Comparison of ENCODE assay signal across 8 cellular contexts in the genomic region with DNA sequence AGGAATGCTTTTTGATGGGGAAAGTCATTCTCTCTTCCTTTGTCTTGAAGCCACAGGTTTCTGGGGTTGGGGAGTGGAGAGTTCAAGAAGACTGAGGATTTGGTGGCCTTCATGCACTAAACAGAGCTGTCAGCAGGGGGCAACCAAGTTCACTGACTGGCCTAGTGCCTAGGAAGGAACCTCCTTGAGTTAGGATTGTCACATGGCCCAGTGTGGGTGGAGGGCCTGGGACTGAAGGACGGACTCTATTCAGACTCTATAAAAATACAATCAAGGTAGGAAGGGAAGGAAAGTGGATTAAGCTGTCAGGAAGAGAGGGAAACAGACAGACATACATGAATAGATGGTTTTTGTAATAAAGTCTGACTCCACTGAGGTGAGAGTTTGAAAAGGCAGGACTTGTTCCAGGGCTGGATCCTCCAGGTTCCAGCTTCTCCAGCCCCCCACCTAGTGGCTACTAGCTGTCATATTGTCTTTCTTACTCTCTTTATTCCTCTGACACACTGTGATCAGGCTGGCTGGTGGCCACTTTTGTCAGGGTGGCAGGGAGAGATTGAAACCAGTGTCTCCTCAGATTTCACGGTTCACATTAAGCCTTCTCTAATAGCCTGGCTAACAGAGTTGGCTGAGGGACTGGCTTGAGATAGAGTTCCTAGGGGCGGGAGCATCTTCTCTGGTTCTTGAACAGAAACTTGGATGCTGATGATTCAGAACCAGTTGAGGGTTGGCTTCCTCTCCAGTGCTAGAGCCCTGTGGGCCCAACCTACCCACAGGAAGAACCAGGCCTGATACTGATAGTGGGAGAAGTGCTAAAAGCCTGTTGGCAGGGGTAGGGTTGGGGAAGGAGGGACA. TPM values are rescaled to one million over a fixed set of nuclear protein-coding genes. Genes with fewer than 3 reads are reported as not detected.
A peak's percentile ranks its signal among the peaks of the same experiment; 100 is the strongest.
DNase-seq lines count a peak whose midpoint lies in the region; ATAC-seq and TF ChIP-seq lines count a peak whose summit lies in the region.

No MANE protein-coding gene starts in this region.

- peak; percentile 86 to 91 (median 88) for TF ChIP-seq CTCF in gastroesophageal sphincter (IDR thresholded peaks at IDR 0.05)

- H3K4me1 ChIP-seq in SJSA1 (replicated peaks): peaks cover 64% of the 10 kb centered on the region
- H3K4me1 ChIP-seq in gastroesophageal sphincter: peaks cover 0 to 52% (median 36%) of the 10 kb centered on the region in 3 donors

- DNase-seq in ELF-1 (ENCODE audit: low read depth, low spot score): peak; percentile 95
- DNase-seq in Jurkat, Clone E6-1 (ENCODE audit: low read depth, low spot score): peak; percentile 72
- DNase-seq in SJSA1 (ENCODE audit: low read depth in 1 of 2, low spot score in 2 of 2): peak; percentile 78 to 88
- peak; percentile 73 for DNase-seq in activated naive CD4-positive, alpha-beta T cell treated with anti-CD3 and anti-CD28 coated beads, Interleukin-2, amount 50 U/mL, for 16 hours
- DNase-seq in occipital lobe (lab: John Stamatoyannopoulos, UW): peak; percentile 75

- no peak for TF ChIP-seq POLR2A in gastroesophageal sphincter (IDR thresholded peaks at IDR 0.05)

- H3K36me3 ChIP-seq in SJSA1 (peaks cover 83% of the 10 kb centered on the region), gastroesophageal sphincter (peaks cover 0 to 20% of the 10 kb centered on the region in 2 donors)

- H3K27ac ChIP-seq in SJSA1 (peak overlapping the region; percentile 59), gastroesophageal sphincter (peak overlapping the region; percentile 55 to 97 (median 95)), temporal lobe (ENCODE audit: low read depth, low read length) (peak overlapping the region; percentile 74)

- H3K9me3 ChIP-seq in SJSA1 (replicated peaks) (no peaks in the 10 kb centered on the region), gastroesophageal sphincter (no peaks in the 10 kb centered on the region)

- H3K4me3 ChIP-seq in Jurkat, Clone E6-1 (ENCODE audit: low read length): no peak overlapping the region
- no peak overlapping the region for H3K4me3 ChIP-seq in SJSA1
- no peak overlapping the region for H3K4me3 ChIP-seq in gastroesophageal sphincter

- ATAC-seq in gastroesophageal sphincter (peak; percentile 70), HG03457 (IDR thresholded peaks at IDR 0.05; ENCODE audit: unreplicated experiment) (no peak)

- H3K27me3 ChIP-seq in SJSA1 (replicated peaks): no peaks in the 10 kb centered on the region
- H3K27me3 ChIP-seq in gastroesophageal sphincter: no peaks in the 10 kb centered on the region

- WGBS in gastroesophageal sphincter (ENCODE audit: low coverage in 1 of 2), 2 donors: 0% methylated on average over 2 of the region's 3 CpGs; no CpG with 5 or more reads in 1 of the 2 donors

- no peak for TF ChIP-seq EP300 in gastroesophageal sphincter (IDR thresholded peaks at IDR 0.05)

RNA-seq across cellular contexts. Expression of a gene that starts 4.1 kb away (rescaled TPM):
- polyA plus RNA-seq in Jurkat, Clone E6-1 (2012; ENCODE audit: insufficient read depth, insufficient read length): 237 TPM
- 36.5 and 38.9 TPM in 2 replicates for total RNA-seq in SJSA1 (2014; rRNA removed; shearing (Covaris generic))
- 10 to 100 TPM; 31.6 to 60.2 (median 44.0) TPM for total RNA-seq in gastroesophageal sphincter
- total RNA-seq in occipital lobe: 8.4 TPM
- 6.4 TPM for total RNA-seq in temporal lobe

RNA-seq across cellular contexts. Expression of a gene that starts 30.6 kb away (rescaled TPM):
- polyA plus RNA-seq in Jurkat, Clone E6-1 (2012; ENCODE audit: insufficient read depth, insufficient read length): 23.2 TPM
- total RNA-seq in SJSA1 (2014; rRNA removed; shearing (Covaris generic)): 4.0 and 12.0 TPM in 2 replicates
- total RNA-seq in gastroesophageal sphincter (10 to 100 TPM in 2 of 4 donors, 1 to 10 TPM in 2; 3.7 to 12.1 (median 10.5) TPM), occipital lobe (5.0 TPM), temporal lobe (7.9 TPM)

RNA-seq across cellular contexts. Expression of a gene that starts 41.8 kb away (rescaled TPM):
- polyA plus RNA-seq in Jurkat, Clone E6-1 (2012; ENCODE audit: insufficient read depth, insufficient read length): 70.5 TPM
- 45.2 and 56.6 TPM in 2 replicates for total RNA-seq in SJSA1 (2014; rRNA removed; shearing (Covaris generic))
- total RNA-seq in gastroesophageal sphincter (1 to 10 TPM; 1.3 to 6.8 (median 4.7) TPM), occipital lobe (11.5 TPM), temporal lobe (11.3 TPM)

RNA-seq across cellular contexts. Expression of a gene that starts 42.0 kb away (rescaled TPM):
- polyA plus RNA-seq in Jurkat, Clone E6-1 (2012; ENCODE audit: insufficient read depth, insufficient read length): 38.8 TPM
- total RNA-seq in SJSA1 (2014; rRNA removed; shearing (Covaris generic)): not detected in 2 replicates
- total RNA-seq in gastroesophageal sphincter (1 to 10 TPM in 3 of 4 donors, not detected in 1; 1.8 to 2.7 (median 2.2) TPM), occipital lobe (1.1 TPM), temporal lobe (not detected)
